ENCODE assay signal across 18 cellular contexts in the genomic region with DNA sequence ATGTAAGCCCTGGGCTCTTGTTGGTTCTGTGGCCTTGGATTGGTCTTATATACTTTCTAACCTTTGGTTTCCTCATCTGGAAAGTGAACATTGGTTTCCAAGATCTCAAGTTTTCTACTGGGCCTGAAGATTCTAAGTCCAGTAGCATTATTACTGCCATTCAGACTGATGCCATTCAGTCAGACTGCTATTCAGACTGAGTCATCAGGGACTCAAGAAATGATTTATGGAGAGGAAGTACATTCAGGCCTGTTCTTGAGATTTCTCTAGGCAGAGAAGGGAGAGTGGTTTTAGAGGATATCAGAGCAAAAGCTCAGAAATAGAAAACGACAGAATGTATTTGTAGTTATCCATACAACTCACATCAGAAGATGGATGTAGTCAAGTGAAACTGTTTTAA.
DNase-seq lines count a peak whose midpoint lies in the region; TF ChIP-seq lines count a peak whose summit lies in the region.
"Had no signal": no experiment of that assay in that cellular context is flagged by ENCODE, and none has a peak within 500 bp of the region (broad histone marks: within the 10 kb centered on the region; RNA-seq: fewer than 3 reads in every experiment).

No MANE protein-coding gene starts in this region.

- no peak for TF ChIP-seq POLR2A in stomach (IDR thresholded peaks at IDR 0.05)

- peaks cover 0 to 16% (median 4%) of the 10 kb centered on the region in 4 donors for H3K4me1 ChIP-seq in stomach

- no peaks in the 10 kb centered on the region for H3K9me3 ChIP-seq in stomach

- intact Hi-C loops in stomach (cut with DNase I; ENCODE audit: low total_unique reads) = no loop called here

- no peaks in the 10 kb centered on the region for H3K36me3 ChIP-seq in stomach

- no peak for TF ChIP-seq CTCF in epithelial cell of esophagus (IDR thresholded peaks at IDR 0.05; ENCODE audit: insufficient read depth, low read depth, low read length, missing control alignments)
- no peak for TF ChIP-seq CTCF in stomach (IDR thresholded peaks at IDR 0.05)

- H3K27ac ChIP-seq in stomach = no peak overlapping the region
- H3K27ac ChIP-seq: 22Rv1, coronary artery had no signal

- DNase-seq in SIG-M5 treated with dmso at 0.1 percent for 504 hours (lab: John Stamatoyannopoulos, UW; ENCODE audit: unreplicated experiment) (peak; percentile 0), SIG-M5 (lab: John Stamatoyannopoulos, UW) (no peak), OCI-M1 (lab: John Stamatoyannopoulos, UW) (peak; percentile 85), epithelial cell of esophagus (ENCODE audit: low read depth) (peak; percentile 78), stromal cell of bone marrow (ENCODE audit: low read depth) (peak; percentile 18), stomach (no peak)
- no peak for DNase-seq in stimulated activated CD8-positive, alpha-beta memory T cell treated with anti-CD3 and anti-CD28 coated beads, Interleukin-4, amount 100 ng/mL, for 48 hours
- no peak for DNase-seq in stimulated activated CD4-positive, alpha-beta T cell treated with anti-CD3 and anti-CD28 coated beads, Interleukin-12 subunit alpha, Interleukin-12 subunit beta, amount 100 ng/mL, for 4 hours
- DNase-seq: activated CD4-positive, alpha-beta T cell treated with anti-CD3 and anti-CD28 coated beads, Interleukin-2, amount 50 U/mL, for 48 hours; amygdala; CD4-positive, alpha-beta memory T cell; IMR-90; NCI-H1694; NCI-H524; stimulated activated CD4-positive, alpha-beta T cell treated with anti-CD3 and anti-CD28 coated beads, Interleukin-4, amount 100 ng/mL, for 24 hours; T-helper 2 cell had no signal

- no peak overlapping the region for H3K4me3 ChIP-seq in epithelial cell of esophagus (ENCODE audit: low read length)
- H3K4me3 ChIP-seq in stomach = no peak overlapping the region
- H3K4me3 ChIP-seq: coronary artery had no signal

- 71 to 91% (median 76%) methylated on average over 1 of the region's 1 CpG for WGBS in stomach, 5 donors

- no peak for TF ChIP-seq EP300 in stomach (IDR thresholded peaks at IDR 0.05)

- H3K27me3 ChIP-seq in stomach = no peaks in the 10 kb centered on the region

Comparison
In these comparisons a context has a peak if more than half of its experiments do, and no peak if none do; other contexts are left out.
1. DNase-seq: peak in SIG-M5 treated with dmso at 0.1 percent for 504 hours (single experiment), OCI-M1 (single experiment), epithelial cell of esophagus (single experiment) and stromal cell of bone marrow (single experiment); none in SIG-M5 (single experiment), stimulated activated CD8-positive, alpha-beta memory T cell treated with anti-CD3 and anti-CD28 coated beads, Interleukin-4, amount 100 ng/mL, for 48 hours (single experiment), stomach (single experiment) and stimulated activated CD4-positive, alpha-beta T cell treated with anti-CD3 and anti-CD28 coated beads, Interleukin-12 subunit alpha, Interleukin-12 subunit beta, amount 100 ng/mL, for 4 hours (single experiment).